In the genomic region with DNA sequence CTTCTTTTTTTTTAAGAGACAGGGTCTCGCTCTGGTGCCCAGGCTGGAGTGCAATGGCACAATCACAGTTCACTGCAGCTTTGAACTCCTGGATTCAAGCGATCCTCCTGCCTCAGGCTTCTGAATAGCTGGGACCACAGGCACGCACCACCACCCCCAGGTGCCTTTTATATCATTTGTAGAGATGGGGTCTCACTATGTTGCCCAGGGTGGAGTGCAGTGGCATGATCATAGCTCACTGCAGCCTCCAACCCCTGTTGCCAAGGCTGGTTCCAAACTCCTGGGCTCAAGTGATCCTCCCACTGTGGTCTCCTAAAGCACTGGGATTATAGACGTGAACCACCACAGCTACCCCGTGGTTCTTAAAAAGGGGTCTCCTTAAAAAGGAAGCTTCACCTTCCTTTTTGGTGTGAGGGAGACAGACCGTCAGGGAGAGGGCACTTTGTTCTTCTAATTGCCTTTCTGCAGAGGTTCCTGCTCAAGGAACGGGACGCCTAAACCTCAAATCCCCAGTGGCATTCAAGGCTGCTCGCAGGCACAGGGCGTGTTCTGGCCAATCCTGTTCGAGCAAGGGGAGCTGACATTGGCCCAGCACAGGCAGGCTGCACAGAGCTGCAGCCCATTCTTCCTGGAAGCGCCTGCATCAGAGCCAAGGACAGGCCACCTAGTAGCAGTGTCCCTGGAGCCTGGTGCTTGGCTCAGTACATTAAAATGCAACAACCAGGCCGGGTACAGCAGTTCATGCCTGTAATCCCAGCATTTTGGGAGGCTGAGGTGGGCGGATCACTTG, we compare ENCODE assay signal across 10 cellular contexts.
DNase-seq lines count a peak whose midpoint lies in the region; ATAC-seq and TF ChIP-seq lines count a peak whose summit lies in the region.
"Had no signal": no experiment of that assay in that cellular context is flagged by ENCODE, and none has a peak within 500 bp of the region (broad histone marks: within the 10 kb centered on the region; RNA-seq: fewer than 3 reads in every experiment).

No MANE protein-coding gene starts in this region.

- H3K4me3 ChIP-seq in A673 (ENCODE audit: low read depth, low read length, poor library complexity, severe bottlenecking) (no peak overlapping the region), fibroblast of lung (replicated peaks in 1 of 4; ENCODE audit: control extremely low read depth in 1 of 4, insufficient read depth in 1 of 4, low read depth in 3 of 4, low read length in 4 of 4) (no peak overlapping the region), muscle layer of colon (ENCODE audit: low read depth in 1 of 2, low read length in 2 of 2) (no peak overlapping the region)

- H3K36me3 ChIP-seq in A673 (ENCODE audit: insufficient read depth, low read length, poor library complexity, severe bottlenecking) (no peaks in the 10 kb centered on the region), fibroblast of lung (ENCODE audit: control insufficient read depth, insufficient read depth, low read length) (no peaks in the 10 kb centered on the region), muscle layer of colon (ENCODE audit: insufficient read depth, low read length) (no peaks in the 10 kb centered on the region)

- H4K20me1 ChIP-seq in fibroblast of lung (ENCODE audit: control insufficient read depth, extremely low read depth, insufficient read depth, low read length) = no peaks in the 10 kb centered on the region

- no peak for ATAC-seq in HG02885 (IDR thresholded peaks at IDR 0.05; ENCODE audit: poor library complexity, unreplicated experiment)
- ATAC-seq in GM18498 (IDR thresholded peaks at IDR 0.05; ENCODE audit: unreplicated experiment) = no peak

- H2AFZ ChIP-seq in fibroblast of lung (ENCODE audit: low read length) = no peak overlapping the region

- H3K9me3 ChIP-seq in A673 (ENCODE audit: low read depth, low read length, poor library complexity, severe bottlenecking) = no peaks in the 10 kb centered on the region
- no peaks in the 10 kb centered on the region for H3K9me3 ChIP-seq in fibroblast of lung (ENCODE audit: control insufficient read depth, insufficient read depth, low read depth, low read length)
- H3K9me3 ChIP-seq in muscle layer of colon (ENCODE audit: low read length) = no peaks in the 10 kb centered on the region

- TF ChIP-seq CTCF in A673 (conservative IDR thresholded peaks at IDR 0.05; ENCODE audit: low read depth, low read length) = no peak
- no peak for TF ChIP-seq CTCF in fibroblast of lung (conservative IDR thresholded peaks at IDR 0.05 in 1 of 2, IDR thresholded peaks at IDR 0.05 in 1 of 2; ENCODE audit: low read depth in 1 of 2, low read length in 2 of 2)

- POLR2A ChIA-PET in A673 (lab: Charles Lee; ENCODE audit: low non-redundant PET) = interaction anchor here (0.6 kb wide), 1 partner anchor 72 kb away, joined by 3 read pairs; the partner anchor contains the start of gene CREBBP

- H3K27ac ChIP-seq in A673 (ENCODE audit: low read depth, low read length, poor library complexity, severe bottlenecking) (no peak overlapping the region), fibroblast of lung (ENCODE audit: insufficient read depth, low read length) (no peak overlapping the region), muscle layer of colon (ENCODE audit: low read depth, low read length) (peak overlapping the region; percentile 51)
- H3K27ac ChIP-seq: KMS-11, VCaP had no signal

- no peak overlapping the region for H3K9ac ChIP-seq in fibroblast of lung (ENCODE audit: insufficient read depth, low read length)
- no peak overlapping the region for H3K9ac ChIP-seq in muscle layer of colon (ENCODE audit: low read length)
- H3K9ac ChIP-seq: KMS-11 had no signal

- intact Hi-C loops in A673 (cut with micrococcal nuclease; ENCODE audit: unreplicated experiment) = no loop called here

- no TSS peak for BruUV-seq in A673 (replicated peaks; lab: Mats Ljungman, UMichigan)

- no peaks in the 10 kb centered on the region for H3K27me3 ChIP-seq in A673 (replicated peaks; ENCODE audit: insufficient read depth, low read depth, low read length, poor library complexity)
- H3K27me3 ChIP-seq in fibroblast of lung (ENCODE audit: control insufficient read depth, insufficient read depth, low read length) = no peaks in the 10 kb centered on the region
- no peaks in the 10 kb centered on the region for H3K27me3 ChIP-seq in muscle layer of colon (ENCODE audit: control insufficient read depth in 1 of 2, insufficient read depth in 2 of 2, low read length in 2 of 2)

- H3K79me2 ChIP-seq in fibroblast of lung (ENCODE audit: control insufficient read depth, insufficient read depth, low read length) = no peaks in the 10 kb centered on the region

- peak; percentile 83 for DNase-seq in A673 (ENCODE audit: low spot score)
- DNase-seq in NAMALWA (ENCODE audit: low spot score) = peak; percentile 13
- DNase-seq in fibroblast of lung (ENCODE audit: low read depth in 2 of 2) = no peak
- no peak for DNase-seq in SHP77 treated with DMSO at 0.1 percent for 48 hours (lab: John Stamatoyannopoulos, UW)
- DNase-seq in cortex of kidney (lab: John Stamatoyannopoulos, UW) = no peak

- CTCF ChIA-PET in A673 (lab: Charles Lee) = interaction anchor here (0.9 kb wide), 1 partner anchor 13 kb away, joined by 3 read pairs; no protein-coding TSS in a partner anchor

- H3K4me1 ChIP-seq in A673 (ENCODE audit: insufficient read depth, low read length, poor library complexity, severe bottlenecking) (peaks cover 40% of the 10 kb centered on the region), fibroblast of lung (ENCODE audit: control insufficient read depth, extremely low read depth, insufficient read depth, low read length) (peaks cover 26% of the 10 kb centered on the region), muscle layer of colon (ENCODE audit: insufficient read depth, low read length) (peaks cover 26% of the 10 kb centered on the region)

- peak overlapping the region; percentile 75 for H3K4me2 ChIP-seq in fibroblast of lung (ENCODE audit: extremely low read depth, insufficient read depth, low read length)
- H3K4me2 ChIP-seq: KMS-11 had no signal

Comparison
In these comparisons a context has a peak if more than half of its experiments do, and no peak if none do; other contexts are left out.
1. DNase-seq: peak in A673 (single experiment) and NAMALWA (single experiment); none in fibroblast of lung (0 of 2), SHP77 treated with DMSO at 0.1 percent for 48 hours (single experiment) and cortex of kidney (single experiment).